In genomic region chr20:48336647-48337046, GRCh38 we compare ENCODE assay signal across 1 cellular context.
TF ChIP-seq lines count a peak whose summit lies in the region.

No MANE protein-coding gene starts in this region.

TF ChIP-seq in HepG2, 621 proteins besides CTCF, POLR2A, EP300 and RAD21 (continued from another document):
- no peak for TF ChIP-seq NFKB2 (CRISPR knock-in tag; IDR thresholded peaks at IDR 0.05; ENCODE audit: borderline replicate concordance)
- TF ChIP-seq ZNF792 (CRISPR knock-in tag; IDR thresholded peaks at IDR 0.05) = no peak
- TF ChIP-seq HMGXB3 (CRISPR knock-in tag; IDR thresholded peaks at IDR 0.05; ENCODE audit: borderline replicate concordance) = no peak
- peak; percentile 70 to 71 for TF ChIP-seq MAFK (conservative IDR thresholded peaks at IDR 0.05 in 1 of 2, IDR thresholded peaks at IDR 0.05 in 1 of 2; ENCODE audit: low read length in 2 of 2)
- 0 out of 2 replicates have a peak, but pooled peaks have one; percentile 28 for TF ChIP-seq FOSL2 (CRISPR knock-in tag; IDR thresholded peaks at IDR 0.05)
- TF ChIP-seq IRF1 (CRISPR knock-in tag; IDR thresholded peaks at IDR 0.05; ENCODE audit: low read depth) = no peak
- TF ChIP-seq MEF2D (CRISPR knock-in tag; IDR thresholded peaks at IDR 0.05) = no peak
- TF ChIP-seq NFE2L1 (CRISPR knock-in tag; IDR thresholded peaks at IDR 0.05; ENCODE audit: borderline replicate concordance) = no peak
- TF ChIP-seq, protein P1, sequence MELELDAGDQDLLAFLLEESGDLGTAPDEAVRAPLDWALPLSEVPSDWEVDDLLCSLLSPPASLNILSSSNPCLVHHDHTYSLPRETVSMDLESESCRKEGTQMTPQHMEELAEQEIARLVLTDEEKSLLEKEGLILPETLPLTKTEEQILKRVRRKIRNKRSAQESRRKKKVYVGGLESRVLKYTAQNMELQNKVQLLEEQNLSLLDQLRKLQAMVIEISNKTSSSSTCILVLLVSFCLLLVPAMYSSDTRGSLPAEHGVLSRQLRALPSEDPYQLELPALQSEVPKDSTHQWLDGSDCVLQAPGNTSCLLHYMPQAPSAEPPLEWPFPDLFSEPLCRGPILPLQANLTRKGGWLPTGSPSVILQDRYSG (CRISPR knock-in tag; IDR thresholded peaks at IDR 0.05) = no peak
- peak; percentile 32; the same call in 1 of the 2 replicates for TF ChIP-seq NFE2L2 (IDR thresholded peaks at IDR 0.05; ENCODE audit: low read length)
- no peak for TF ChIP-seq ZNF891 (CRISPR knock-in tag; IDR thresholded peaks at IDR 0.05)
- no peak for TF ChIP-seq SUZ12 (IDR thresholded peaks at IDR 0.05; ENCODE audit: low read depth, low read length)
- TF ChIP-seq MAFF (IDR thresholded peaks at IDR 0.05; ENCODE audit: low read depth, low read length) = peak; percentile 54; the same call in 1 of the 2 replicates
- no peak for TF ChIP-seq TRIM24 (CRISPR knock-in tag; IDR thresholded peaks at IDR 0.05)
TF ChIP-seq in HepG2: peak in this region for 5.
